8 cellular contexts compared by ENCODE assay signal in the genomic region with DNA sequence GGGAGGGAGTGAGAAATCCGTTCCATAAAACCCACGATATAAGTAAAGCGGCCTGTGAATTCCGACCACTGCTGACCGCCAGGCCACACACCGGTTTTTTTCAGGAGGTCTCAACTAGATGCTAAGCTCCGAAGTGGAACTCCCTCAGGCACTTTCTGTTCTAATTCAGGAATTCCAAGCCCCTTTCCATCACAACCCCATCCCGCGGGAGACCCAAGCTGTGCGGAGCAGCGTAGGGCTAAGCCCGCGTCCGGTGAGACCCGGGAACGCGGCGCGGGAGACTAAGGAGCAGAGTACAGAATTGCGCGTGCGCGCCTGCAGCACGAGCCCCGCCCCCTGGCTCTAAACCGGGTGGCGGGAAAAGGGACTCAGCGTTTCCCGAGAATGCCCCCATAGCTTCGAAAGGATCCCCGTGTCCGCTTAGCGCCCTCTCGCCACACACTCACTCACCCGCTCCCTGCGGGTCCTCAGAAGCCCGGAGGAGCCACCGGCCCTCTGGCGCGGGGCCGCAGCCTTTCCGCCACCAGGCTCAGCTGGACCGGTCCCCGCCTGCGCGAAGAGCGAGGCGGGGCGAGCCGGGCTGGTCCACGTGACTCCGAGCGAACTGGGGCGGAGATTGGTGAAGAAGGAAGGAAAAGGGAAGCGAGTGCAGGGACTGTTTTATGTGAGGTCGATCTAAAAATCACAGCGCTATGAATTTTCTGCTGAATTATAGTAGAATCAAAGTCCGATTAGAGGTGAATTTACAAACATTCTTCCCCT.
DNase-seq lines count a peak whose midpoint lies in the region; ATAC-seq, FAIRE-seq and TF ChIP-seq lines count a peak whose summit lies in the region.

A gene with protein sequence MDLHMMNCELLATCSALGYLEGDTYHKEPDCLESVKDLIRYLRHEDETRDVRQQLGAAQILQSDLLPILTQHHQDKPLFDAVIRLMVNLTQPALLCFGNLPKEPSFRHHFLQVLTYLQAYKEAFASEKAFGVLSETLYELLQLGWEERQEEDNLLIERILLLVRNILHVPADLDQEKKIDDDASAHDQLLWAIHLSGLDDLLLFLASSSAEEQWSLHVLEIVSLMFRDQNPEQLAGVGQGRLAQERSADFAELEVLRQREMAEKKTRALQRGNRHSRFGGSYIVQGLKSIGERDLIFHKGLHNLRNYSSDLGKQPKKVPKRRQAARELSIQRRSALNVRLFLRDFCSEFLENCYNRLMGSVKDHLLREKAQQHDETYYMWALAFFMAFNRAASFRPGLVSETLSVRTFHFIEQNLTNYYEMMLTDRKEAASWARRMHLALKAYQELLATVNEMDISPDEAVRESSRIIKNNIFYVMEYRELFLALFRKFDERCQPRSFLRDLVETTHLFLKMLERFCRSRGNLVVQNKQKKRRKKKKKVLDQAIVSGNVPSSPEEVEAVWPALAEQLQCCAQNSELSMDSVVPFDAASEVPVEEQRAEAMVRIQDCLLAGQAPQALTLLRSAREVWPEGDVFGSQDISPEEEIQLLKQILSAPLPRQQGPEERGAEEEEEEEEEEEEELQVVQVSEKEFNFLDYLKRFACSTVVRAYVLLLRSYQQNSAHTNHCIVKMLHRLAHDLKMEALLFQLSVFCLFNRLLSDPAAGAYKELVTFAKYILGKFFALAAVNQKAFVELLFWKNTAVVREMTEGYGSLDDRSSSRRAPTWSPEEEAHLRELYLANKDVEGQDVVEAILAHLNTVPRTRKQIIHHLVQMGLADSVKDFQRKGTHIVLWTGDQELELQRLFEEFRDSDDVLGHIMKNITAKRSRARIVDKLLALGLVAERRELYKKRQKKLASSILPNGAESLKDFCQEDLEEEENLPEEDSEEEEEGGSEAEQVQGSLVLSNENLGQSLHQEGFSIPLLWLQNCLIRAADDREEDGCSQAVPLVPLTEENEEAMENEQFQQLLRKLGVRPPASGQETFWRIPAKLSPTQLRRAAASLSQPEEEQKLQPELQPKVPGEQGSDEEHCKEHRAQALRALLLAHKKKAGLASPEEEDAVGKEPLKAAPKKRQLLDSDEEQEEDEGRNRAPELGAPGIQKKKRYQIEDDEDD (minus strand): TSS at position 567 of the 762 bp plus-strand sequence. CDS start 15,256 bp downstream, outside the sequence.

- FAIRE-seq in colon (lab: Jason Lieb, UNC): peak; percentile 64

- ATAC-seq in HG03432 (IDR thresholded peaks at IDR 0.05; ENCODE audit: unreplicated experiment): peak; percentile 97

- TF ChIP-seq POLR2A in GM19099 (IDR thresholded peaks at IDR 0.05; ENCODE audit: extremely low read depth, insufficient read length, low read depth): peak; percentile 90

- DNase-seq in AML-193 (lab: John Stamatoyannopoulos, UW) (peak; percentile 82 to 87), NCI-H510A treated with DMSO at 0.1 percent for 48 hours (lab: John Stamatoyannopoulos, UW) (peak; percentile 96), kidney tubule cell (ENCODE audit: low spot score) (peak; percentile 89)
- DNase-seq in activated CD4-positive, alpha-beta T cell treated with anti-CD3 and anti-CD28 coated beads for 4 hours: peak; percentile 80 to 82
- DNase-seq in stimulated activated CD4-positive, alpha-beta T cell treated with anti-CD3 and anti-CD28 coated beads, Interleukin-1b, Interleukin-23, amount 100 ng/mL, for 24 hours (ENCODE audit: low read depth in 4 of 4, low spot score in 1 of 4): peak; percentile 58 to 79 (median 68)

Comparison
In these comparisons a context has a peak if more than half of its experiments do, and no peak if none do; other contexts are left out.
1. Peak in every context shown above with its lines: DNase-seq and ATAC-seq.